In the genomic region with DNA sequence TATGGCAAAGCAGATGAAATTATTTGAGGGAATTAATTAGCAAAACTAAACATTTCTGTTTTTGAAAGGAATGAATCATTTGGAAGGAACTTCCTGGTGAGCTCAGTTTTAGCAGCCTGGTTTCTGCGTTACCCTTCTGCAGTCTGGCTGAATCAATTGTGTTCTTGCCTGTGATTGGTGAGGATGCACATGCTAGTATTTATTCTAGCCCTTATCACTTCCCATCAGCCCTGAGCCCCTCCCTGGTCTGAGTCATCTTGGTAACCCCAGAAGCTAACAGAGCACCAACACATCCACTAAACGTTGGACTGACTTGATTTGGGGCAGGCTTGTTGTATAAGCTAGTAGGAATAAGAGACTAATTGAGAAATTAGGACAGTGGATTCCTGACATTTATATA, we compare ENCODE assay signal across 7 cellular contexts. TPM values are rescaled to one million over a fixed set of nuclear protein-coding genes. Genes with fewer than 3 reads are reported as not detected.
A peak's percentile ranks its signal among the peaks of the same experiment; 100 is the strongest.
DNase-seq lines count a peak whose midpoint lies in the region; FAIRE-seq and TF ChIP-seq lines count a peak whose summit lies in the region.

No MANE protein-coding gene starts in this region.

- TF ChIP-seq POLR2A in Peyer's patch (IDR thresholded peaks at IDR 0.05) = no peak

- H3K27ac Mint-ChIP-seq in astrocyte (ENCODE audit: unreplicated experiment) = peak overlapping the region; percentile 92

- H3K4me2 ChIP-seq in GM23248 (ENCODE audit: unreplicated experiment) (peak overlapping the region; percentile 69), astrocyte (ENCODE audit: low read length) (peak overlapping the region; percentile 80)

- H3K27ac ChIP-seq in GM23248 = peak overlapping the region; percentile 75
- peak overlapping the region in 2 of 4 donors; percentile 33 to 43 for H3K27ac ChIP-seq in Peyer's patch
- peak overlapping the region; percentile 86 for H3K27ac ChIP-seq in astrocyte (ENCODE audit: low read depth, low read length)
- peak overlapping the region; percentile 98 for H3K27ac ChIP-seq in subcutaneous abdominal adipose tissue (ENCODE audit: low read depth, low read length)

- H4K20me1 ChIP-seq in GM23248 (ENCODE audit: insufficient read depth) = no peaks in the 10 kb centered on the region
- peaks cover 6% of the 10 kb centered on the region for H4K20me1 ChIP-seq in astrocyte (ENCODE audit: insufficient read depth, low read length)

- TF ChIP-seq CTCF in Peyer's patch (IDR thresholded peaks at IDR 0.05) (no peak), astrocyte (IDR thresholded peaks at IDR 0.05; ENCODE audit: insufficient read depth, low read depth, low read length) (no peak), kidney epithelial cell (IDR thresholded peaks at IDR 0.05; ENCODE audit: insufficient read depth, low read length, poor library complexity, severe bottlenecking) (no peak)

- H3K9ac ChIP-seq in GM23248 (peak overlapping the region; percentile 44; the same call in 1 of the 2 replicates), astrocyte (ENCODE audit: low read length) (peak overlapping the region; percentile 67), subcutaneous abdominal adipose tissue (ENCODE audit: low read length in 5 of 5) (peak overlapping the region in 2 of 5 donors; percentile 52 to 67)

- peaks cover 21% of the 10 kb centered on the region for H3K4me1 ChIP-seq in GM23248 (ENCODE audit: insufficient read depth)
- H3K4me1 ChIP-seq in Peyer's patch = peaks cover 0 to 27% (median 0%) of the 10 kb centered on the region in 4 donors
- H3K4me1 ChIP-seq in astrocyte (ENCODE audit: insufficient read depth, low read length) = peaks cover 41% of the 10 kb centered on the region
- H3K4me1 ChIP-seq in subcutaneous abdominal adipose tissue (ENCODE audit: control insufficient read depth in 5 of 5, insufficient read depth in 5 of 5, low read length in 5 of 5) = peaks cover 6 to 71% (median 56%) of the 10 kb centered on the region in 5 donors

- peaks cover 3% of the 10 kb centered on the region for H3K36me3 Mint-ChIP-seq in astrocyte (ENCODE audit: low read depth, unreplicated experiment)

- peaks cover 57% of the 10 kb centered on the region for H3K4me1 Mint-ChIP-seq in astrocyte (ENCODE audit: low read depth, unreplicated experiment)

- FAIRE-seq in astrocyte (lab: Jason Lieb, UNC) = peak; percentile 99

- 0% methylated on average over 2 of the region's 2 CpGs for WGBS in GM23248 (ENCODE audit: low coverage in 1 of 2, low lambda C conversion rate in 2 of 2, missing lambda C conversion rate in 2 of 2), 2 experiments

- peak overlapping the region; percentile 45; the same call in 1 of the 2 replicates for H2AFZ ChIP-seq in GM23248
- H2AFZ ChIP-seq in astrocyte (ENCODE audit: low read depth, low read length) = no peak overlapping the region

- H3K79me2 ChIP-seq in GM23248 (ENCODE audit: insufficient read depth) = peaks cover 89% of the 10 kb centered on the region
- H3K79me2 ChIP-seq in astrocyte (ENCODE audit: insufficient read depth, low read length) = peaks cover 73% of the 10 kb centered on the region

- peak; percentile 96 for DNase-seq in GM23248
- DNase-seq in Peyer's patch = peak in 2 of 3 donors; percentile 20 to 73
- peak; percentile 99 for DNase-seq in astrocyte (ENCODE audit: low read depth)
- peak; percentile 97 for DNase-seq in kidney epithelial cell (ENCODE audit: low read depth)
- DNase-seq in NCI-H2171 treated with DMSO at 0.1 percent for 48 hours (lab: John Stamatoyannopoulos, UW) = no peak
- no peak for DNase-seq in NCI-H187 (lab: John Stamatoyannopoulos, UW)

- H3K27me3 ChIP-seq in GM23248 (replicated peaks; ENCODE audit: insufficient read depth) = no peaks in the 10 kb centered on the region
- no peaks in the 10 kb centered on the region for H3K27me3 ChIP-seq in Peyer's patch
- no peaks in the 10 kb centered on the region for H3K27me3 ChIP-seq in astrocyte (ENCODE audit: insufficient read depth, low read length)
- no peaks in the 10 kb centered on the region for H3K27me3 ChIP-seq in kidney epithelial cell (ENCODE audit: control insufficient read depth, insufficient read depth, low read length)
- no peaks in the 10 kb centered on the region for H3K27me3 ChIP-seq in subcutaneous abdominal adipose tissue (ENCODE audit: control insufficient read depth in 5 of 5, insufficient read depth in 4 of 5, low read length in 5 of 5)

- H3K9me3 Mint-ChIP-seq in astrocyte (ENCODE audit: unreplicated experiment) = no peaks in the 10 kb centered on the region

- H3K4me3 ChIP-seq in GM23248 (peak overlapping the region; percentile 32; the same call in 1 of the 2 replicates), Peyer's patch (no peak overlapping the region), astrocyte (ENCODE audit: insufficient read depth, low read depth, low read length) (no peak overlapping the region), kidney epithelial cell (ENCODE audit: low read depth, low read length) (no peak overlapping the region), subcutaneous abdominal adipose tissue (ENCODE audit: low read depth in 1 of 5, low read length in 5 of 5) (no peak overlapping the region)

- H3K4me3 Mint-ChIP-seq in astrocyte (ENCODE audit: unreplicated experiment) = peak overlapping the region; percentile 23

- H3K9me2 ChIP-seq in GM23248 (ENCODE audit: insufficient read depth) = no peaks in the 10 kb centered on the region

- peaks cover 31% of the 10 kb centered on the region for H3F3A ChIP-seq in GM23248 (ENCODE audit: insufficient read depth)

- no peaks in the 10 kb centered on the region for H3K27me3 Mint-ChIP-seq in astrocyte (ENCODE audit: low read depth, unreplicated experiment)

- in situ Hi-C loops in GM23248 (cut with MboI) = no loop called here

- H3K9me3 ChIP-seq in GM23248 (ENCODE audit: low read depth) (no peaks in the 10 kb centered on the region), Peyer's patch (no peaks in the 10 kb centered on the region), astrocyte (ENCODE audit: insufficient read depth, low read depth, low read length) (no peaks in the 10 kb centered on the region), subcutaneous abdominal adipose tissue (ENCODE audit: control insufficient read depth in 5 of 5, low read length in 5 of 5) (no peaks in the 10 kb centered on the region)

- H3K36me3 ChIP-seq in GM23248 (ENCODE audit: low read depth) (no peaks in the 10 kb centered on the region), Peyer's patch (peaks cover 0 to 6% (median 0%) of the 10 kb centered on the region in 3 donors), astrocyte (ENCODE audit: insufficient read depth, low read length) (no peaks in the 10 kb centered on the region), kidney epithelial cell (ENCODE audit: control insufficient read depth, insufficient read depth, low read length) (no peaks in the 10 kb centered on the region), subcutaneous abdominal adipose tissue (ENCODE audit: control insufficient read depth in 5 of 5, insufficient read depth in 5 of 5, low read length in 5 of 5) (no peaks in the 10 kb centered on the region)

RNA-seq across cellular contexts. Expression of gene TJP2, which starts 6.6 kb away (rescaled TPM):
- total RNA-seq in GM23248 (2014; rRNA removed; shearing (Covaris generic)) = 8.6 and 22.0 TPM in 2 replicates
- polyA plus RNA-seq in GM23248 (2016; fragmentation: Nextera tagmentation; extraction: Ambion mirVana) = 5.5 TPM in 2 replicates
- total RNA-seq in Peyer's patch (100 to 1,000 TPM; 102 to 405 (median 263) TPM), astrocyte (34.8 and 39.6 TPM in 2 replicates), kidney epithelial cell (341 and 345 TPM in 2 replicates)

Comparison
In these comparisons a context has a peak if more than half of its experiments do, and no peak if none do; other contexts are left out.
1. DNase-seq: peak in GM23248 (single experiment), Peyer's patch (2 of 3), astrocyte (single experiment) and kidney epithelial cell (single experiment); none in NCI-H2171 treated with DMSO at 0.1 percent for 48 hours (single experiment) and NCI-H187 (0 of 2).